Comparison of ENCODE assay signal across 16 cellular contexts in the genomic region with DNA sequence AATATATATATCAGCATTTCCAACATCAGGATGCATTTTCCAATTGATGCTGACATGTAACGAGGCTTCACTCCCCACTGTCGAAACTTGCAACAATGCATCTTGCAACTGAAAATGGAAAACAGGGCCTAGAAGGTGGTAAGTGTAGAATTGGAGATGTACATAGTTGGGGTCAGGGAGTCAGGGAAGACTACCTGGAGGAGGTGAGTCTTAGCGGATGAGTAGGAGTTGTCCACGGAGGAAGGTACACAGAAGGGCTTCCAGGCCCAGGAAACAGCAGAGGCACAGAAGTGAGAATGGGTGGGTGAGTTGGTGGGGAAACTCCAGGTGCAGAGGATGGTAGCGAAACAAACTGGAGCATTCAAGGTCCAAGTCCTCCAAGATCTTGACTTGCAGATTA. TPM values are rescaled to one million over a fixed set of nuclear protein-coding genes. Genes with fewer than 3 reads are reported as not detected.
DNase-seq lines count a peak whose midpoint lies in the region; ATAC-seq and TF ChIP-seq lines count a peak whose summit lies in the region.
"Had no signal": no experiment of that assay in that cellular context is flagged by ENCODE, and none has a peak within 500 bp of the region (broad histone marks: within the 10 kb centered on the region; RNA-seq: fewer than 3 reads in every experiment).

No MANE protein-coding gene starts in this region.

- H3K9me3 ChIP-seq in osteoblast (ENCODE audit: low read depth, low read length), result no peaks in the 10 kb centered on the region
- H3K9me3 ChIP-seq: A549, esophagus muscularis mucosa had no signal

- H3K4me3 ChIP-seq in osteoblast (ENCODE audit: insufficient read depth, low read length), result no peak overlapping the region
- H3K4me3 ChIP-seq: A549, esophagus muscularis mucosa, hepatocyte had no signal

- peak overlapping the region; percentile 67 for H3K4me3 Mint-ChIP-seq in activated CD4-positive, alpha-beta T cell treated with anti-CD3 and anti-CD28 coated beads, Interleukin-2, amount 10 ng/mL, durations not matched to agents 24 days and 14 days
- H3K4me3 Mint-ChIP-seq in T-cell (peak overlapping the region; percentile 64 to 99 (median 72)), osteocyte (ENCODE audit: unreplicated experiment) (no peak overlapping the region)
- no peak overlapping the region for H3K4me3 Mint-ChIP-seq in dendritic cell treated with granulocyte-macrophage colony-stimulating factor and Interleukin-4, amounts not matched to agents 40 ng/mL and 50 ng/mL, for 4 days

- peaks cover 52% of the 10 kb centered on the region for H3K4me1 Mint-ChIP-seq in activated CD4-positive, alpha-beta T cell treated with anti-CD3 and anti-CD28 coated beads, Interleukin-2, amount 10 ng/mL, durations not matched to agents 24 days and 14 days
- peaks cover 43 to 64% (median 47%) of the 10 kb centered on the region in 3 donors for H3K4me1 Mint-ChIP-seq in T-cell
- peaks cover 83% of the 10 kb centered on the region for H3K4me1 Mint-ChIP-seq in dendritic cell treated with granulocyte-macrophage colony-stimulating factor and Interleukin-4, amounts not matched to agents 40 ng/mL and 50 ng/mL, for 4 days (ENCODE audit: low read depth)
- peaks cover 38% of the 10 kb centered on the region for H3K4me1 Mint-ChIP-seq in osteocyte (ENCODE audit: unreplicated experiment)

- H3K27me3 ChIP-seq in osteoblast (ENCODE audit: insufficient read depth, low read length), result no peaks in the 10 kb centered on the region
- H3K27me3 ChIP-seq: esophagus muscularis mucosa, hepatocyte had no signal

- peaks cover 8% of the 10 kb centered on the region for H3K36me3 ChIP-seq in osteoblast (ENCODE audit: insufficient read depth, low read length)

- DNase-seq in activated CD4-positive, alpha-beta T cell treated with anti-CD3 and anti-CD28 coated beads, Interleukin-2, amount 10 ng/mL, durations not matched to agents 24 days and 14 days, result no peak
- DNase-seq in activated CD4-positive, alpha-beta T cell treated with anti-CD3 and anti-CD28 coated beads for 1 hour, result no peak
- DNase-seq in T-cell (no peak), osteoblast (ENCODE audit: insufficient read length, low spot score, missing footprints) (peak; percentile 29), osteocyte (ENCODE audit: extremely low spot score, unreplicated experiment) (no peak), middle frontal gyrus (ENCODE audit: extremely low spot score, low spot score) (no peak)
- DNase-seq: GDM1; left colon; stimulated activated CD4-positive, alpha-beta T cell treated with anti-CD3 and anti-CD28 coated beads, Interleukin-1b, Interleukin-23, amount 100 ng/mL, for 48 hours; T-helper 9 cell; trophoblast cell had no signal

- peaks cover 32% of the 10 kb centered on the region for H3K79me2 ChIP-seq in osteoblast (ENCODE audit: insufficient read depth, low read length)

- no peak overlapping the region for H3K27ac ChIP-seq in osteoblast (ENCODE audit: low read depth, low read length)
- H3K27ac ChIP-seq: esophagus muscularis mucosa, hepatocyte had no signal

- peaks cover 34% of the 10 kb centered on the region for H3K4me1 ChIP-seq in osteoblast (ENCODE audit: insufficient read depth, low read length)

- H4K20me1 ChIP-seq in osteoblast (ENCODE audit: insufficient read depth, low read length), result peaks cover 21% of the 10 kb centered on the region

- intact Hi-C loops in activated CD4-positive, alpha-beta T cell treated with anti-CD3 and anti-CD28 coated beads, Interleukin-2, amount 10 ng/mL, durations not matched to agents 24 days and 14 days (cut with micrococcal nuclease), result loop anchor here (1.0 to 10.0 kb wide), 2 partner anchors 24 to 1609 kb away; no protein-coding TSS in a partner anchor
- intact Hi-C loops in dendritic cell treated with granulocyte-macrophage colony-stimulating factor and Interleukin-4, amounts not matched to agents 40 ng/mL and 50 ng/mL, for 4 days (cut with micrococcal nuclease), result loop anchor here (10.0 kb wide), 1 partner anchor 121 kb away; no protein-coding TSS in a partner anchor

- peak overlapping the region; percentile 87 for H3K27ac Mint-ChIP-seq in activated CD4-positive, alpha-beta T cell treated with anti-CD3 and anti-CD28 coated beads, Interleukin-2, amount 10 ng/mL, durations not matched to agents 24 days and 14 days
- H3K27ac Mint-ChIP-seq in T-cell (peak overlapping the region in 1 of 2 donors; percentile 37), osteocyte (ENCODE audit: unreplicated experiment) (no peak overlapping the region)
- H3K27ac Mint-ChIP-seq in dendritic cell treated with granulocyte-macrophage colony-stimulating factor and Interleukin-4, amounts not matched to agents 40 ng/mL and 50 ng/mL, for 4 days, result peak overlapping the region; percentile 98

- POLR2A ChIA-PET in T-cell (lab: Charles Lee), result no interaction called here

- CTCF ChIA-PET in T-cell (lab: Charles Lee), result interaction anchor here in 1 of 2 donors (1.0 to 4.2 kb wide), 2 partner anchors 24 to 53 kb away, joined by 3 to 20 read pairs; no protein-coding TSS in a partner anchor

- no peak overlapping the region for H2AFZ ChIP-seq in osteoblast (ENCODE audit: low read length)
- H2AFZ ChIP-seq: hepatocyte had no signal

- no peaks in the 10 kb centered on the region for H3K9me3 Mint-ChIP-seq in activated CD4-positive, alpha-beta T cell treated with anti-CD3 and anti-CD28 coated beads, Interleukin-2, amount 10 ng/mL, durations not matched to agents 24 days and 14 days
- H3K9me3 Mint-ChIP-seq in T-cell, result no peaks in the 10 kb centered on the region
- H3K9me3 Mint-ChIP-seq in dendritic cell treated with granulocyte-macrophage colony-stimulating factor and Interleukin-4, amounts not matched to agents 40 ng/mL and 50 ng/mL, for 4 days, result no peaks in the 10 kb centered on the region
- no peaks in the 10 kb centered on the region for H3K9me3 Mint-ChIP-seq in osteocyte (ENCODE audit: unreplicated experiment)

- peaks cover 22% of the 10 kb centered on the region for H3K36me3 Mint-ChIP-seq in activated CD4-positive, alpha-beta T cell treated with anti-CD3 and anti-CD28 coated beads, Interleukin-2, amount 10 ng/mL, durations not matched to agents 24 days and 14 days (ENCODE audit: low read depth)
- H3K36me3 Mint-ChIP-seq in T-cell (peaks cover 16% of the 10 kb centered on the region), osteocyte (ENCODE audit: unreplicated experiment) (no peaks in the 10 kb centered on the region)
- peaks cover 26% of the 10 kb centered on the region for H3K36me3 Mint-ChIP-seq in dendritic cell treated with granulocyte-macrophage colony-stimulating factor and Interleukin-4, amounts not matched to agents 40 ng/mL and 50 ng/mL, for 4 days (ENCODE audit: low read depth)

- no peak overlapping the region for H3K4me2 ChIP-seq in osteoblast (ENCODE audit: insufficient read depth, low read length)
- H3K4me2 ChIP-seq: A549, hepatocyte had no signal

- no peaks in the 10 kb centered on the region for H3K27me3 Mint-ChIP-seq in activated CD4-positive, alpha-beta T cell treated with anti-CD3 and anti-CD28 coated beads, Interleukin-2, amount 10 ng/mL, durations not matched to agents 24 days and 14 days
- H3K27me3 Mint-ChIP-seq in T-cell, result peaks cover 0 to 4% of the 10 kb centered on the region in 2 donors
- H3K27me3 Mint-ChIP-seq in dendritic cell treated with granulocyte-macrophage colony-stimulating factor and Interleukin-4, amounts not matched to agents 40 ng/mL and 50 ng/mL, for 4 days, result peaks cover 17% of the 10 kb centered on the region
- H3K27me3 Mint-ChIP-seq in osteocyte (ENCODE audit: unreplicated experiment), result no peaks in the 10 kb centered on the region

- no peak for TF ChIP-seq CTCF in osteoblast (IDR thresholded peaks at IDR 0.05; ENCODE audit: extremely low read depth, low read depth, low read length)
- TF ChIP-seq CTCF in osteocyte (IDR thresholded peaks at IDR 0.05), result no peak

- ATAC-seq in T-cell (replicated peaks in 1 of 4) (no peak), GM21717 (IDR thresholded peaks at IDR 0.05; ENCODE audit: unreplicated experiment) (no peak)
- ATAC-seq: A549, left colon had no signal

RNA-seq across cellular contexts. Expression of a gene that starts 2.0 kb away (rescaled TPM):
- 244 and 248 TPM in 2 replicates for total RNA-seq in activated CD4-positive, alpha-beta T cell treated with anti-CD3 and anti-CD28 coated beads, Interleukin-2, amount 10 ng/mL, durations not matched to agents 24 days and 14 days
- total RNA-seq in T-cell (100 to 1,000 TPM; 267 to 394 (median 382) TPM), osteoblast (21.4 and 23.6 TPM in 2 replicates), osteocyte (41.5 and 45.0 TPM in 2 replicates)

RNA-seq across cellular contexts. Expression of a gene that starts 24.8 kb away (rescaled TPM):
- 114 and 124 TPM in 2 replicates for total RNA-seq in activated CD4-positive, alpha-beta T cell treated with anti-CD3 and anti-CD28 coated beads, Interleukin-2, amount 10 ng/mL, durations not matched to agents 24 days and 14 days
- 100 to 1,000 TPM; 150 to 249 (median 237) TPM for total RNA-seq in T-cell
- total RNA-seq in osteoblast, result 33.0 and 34.4 TPM in 2 replicates
- total RNA-seq in osteocyte, result 54.3 and 56.2 TPM in 2 replicates

RNA-seq across cellular contexts. Expression of a gene that starts 39.1 kb away (rescaled TPM):
- 7.1 and 8.1 TPM in 2 replicates for total RNA-seq in activated CD4-positive, alpha-beta T cell treated with anti-CD3 and anti-CD28 coated beads, Interleukin-2, amount 10 ng/mL, durations not matched to agents 24 days and 14 days
- total RNA-seq in T-cell (10 to 100 TPM; 11.5 to 30.9 (median 26.7) TPM), osteoblast (13.3 and 25.0 TPM in 2 replicates), osteocyte (28.5 and 28.6 TPM in 2 replicates)

Comparison
In these comparisons a context has a peak if more than half of its experiments do, and no peak if none do; other contexts are left out.
1. H3K4me3 Mint-ChIP-seq: peak in activated CD4-positive, alpha-beta T cell treated with anti-CD3 and anti-CD28 coated beads, Interleukin-2, amount 10 ng/mL, durations not matched to agents 24 days and 14 days (single experiment) and T-cell (3 of 3); none in dendritic cell treated with granulocyte-macrophage colony-stimulating factor and Interleukin-4, amounts not matched to agents 40 ng/mL and 50 ng/mL, for 4 days (single experiment) and osteocyte (single experiment).